In genomic region chr1:31181515-31182343, GRCh38 we compare ENCODE assay signal across 8 cellular contexts. TPM values are rescaled to one million over a fixed set of nuclear protein-coding genes. Genes with fewer than 3 reads are reported as not detected.
DNase-seq lines count a peak whose midpoint lies in the region; ATAC-seq and TF ChIP-seq lines count a peak whose summit lies in the region.

No MANE protein-coding gene starts in this region.

- H3K27ac ChIP-seq in esophagus muscularis mucosa (replicated peaks in 1 of 4), result no peak overlapping the region
- no peak overlapping the region for H3K27ac ChIP-seq in testis

- DNase-seq in GM10248 (ENCODE audit: extremely low spot score) (peak; percentile 73), MV-4-11 (lab: John Stamatoyannopoulos, UW) (peak; percentile 4), esophagus muscularis mucosa (ENCODE audit: extremely low spot score) (no peak), naive B cell (peak; percentile 26), testis (peak; percentile 59)
- peak; percentile 66 for DNase-seq in activated CD8-positive, alpha-beta T cell treated with anti-CD3 and anti-CD28 coated beads for 36 hours

- H3K27me3 ChIP-seq in esophagus muscularis mucosa (peaks cover 0 to 56% (median 8%) of the 10 kb centered on the region in 4 donors), testis (no peaks in the 10 kb centered on the region)

- peak overlapping the region; percentile 5 to 21 (median 16) for H3K4me3 ChIP-seq in esophagus muscularis mucosa
- peak overlapping the region; percentile 32 to 38 for H3K4me3 ChIP-seq in testis

- H3K4me1 Mint-ChIP-seq in activated CD8-positive, alpha-beta T cell treated with anti-CD3 and anti-CD28 coated beads for 36 hours (ENCODE audit: low read depth), result peaks cover 7% of the 10 kb centered on the region
- peaks cover 8 to 12% (median 10%) of the 10 kb centered on the region in 3 donors for H3K4me1 Mint-ChIP-seq in naive B cell

- H3K27me3 Mint-ChIP-seq in activated CD8-positive, alpha-beta T cell treated with anti-CD3 and anti-CD28 coated beads for 36 hours, result peaks cover 26% of the 10 kb centered on the region
- peaks cover 30 to 59% (median 47%) of the 10 kb centered on the region in 3 donors for H3K27me3 Mint-ChIP-seq in naive B cell

- intact Hi-C loops in activated CD8-positive, alpha-beta T cell treated with anti-CD3 and anti-CD28 coated beads for 36 hours (cut with micrococcal nuclease), result loop anchor here (5.0 to 10.0 kb wide), 2 partner anchors 243 to 366 kb away; no protein-coding TSS in a partner anchor
- intact Hi-C loops in esophagus muscularis mucosa (cut with DNase I), result no loop called here
- intact Hi-C loops in testis (cut with DNase I; ENCODE audit: low total_unique reads), result loop anchor here (10.0 kb wide), 1 partner anchor 243 kb away; no protein-coding TSS in a partner anchor

- H3K36me3 Mint-ChIP-seq in activated CD8-positive, alpha-beta T cell treated with anti-CD3 and anti-CD28 coated beads for 36 hours (ENCODE audit: low read depth), result no peaks in the 10 kb centered on the region
- H3K36me3 Mint-ChIP-seq in naive B cell, result no peaks in the 10 kb centered on the region

- no peak overlapping the region for H3K27ac Mint-ChIP-seq in activated CD8-positive, alpha-beta T cell treated with anti-CD3 and anti-CD28 coated beads for 36 hours
- H3K27ac Mint-ChIP-seq in naive B cell, result peak overlapping the region in 1 of 6 donors; percentile 44

- no peaks in the 10 kb centered on the region for H3K9me3 ChIP-seq in esophagus muscularis mucosa
- no peaks in the 10 kb centered on the region for H3K9me3 ChIP-seq in testis

- no peak for TF ChIP-seq EP300 in esophagus muscularis mucosa (IDR thresholded peaks at IDR 0.05)

- H3K4me1 ChIP-seq in esophagus muscularis mucosa, result peaks cover 11 to 19% (median 16%) of the 10 kb centered on the region in 4 donors
- peaks cover 12% of the 10 kb centered on the region for H3K4me1 ChIP-seq in testis

- 23% methylated on average over 28 of the region's 52 CpGs for WGBS in esophagus muscularis mucosa
- 0 to 8% methylated on average over 38 to 51 of the region's 52 CpGs for WGBS in testis, 2 donors

- ATAC-seq in activated CD8-positive, alpha-beta T cell treated with anti-CD3 and anti-CD28 coated beads for 36 hours, result peak; percentile 75
- ATAC-seq in naive B cell (ENCODE audit: low read depth in 2 of 2), result peak; percentile 64 to 70
- ATAC-seq in GM21576 (IDR thresholded peaks at IDR 0.05; ENCODE audit: unreplicated experiment), result no peak
- no peak for ATAC-seq in HG03097 (IDR thresholded peaks at IDR 0.05; ENCODE audit: low FRiP score, unreplicated experiment)

- no peaks in the 10 kb centered on the region for H3K9me3 Mint-ChIP-seq in activated CD8-positive, alpha-beta T cell treated with anti-CD3 and anti-CD28 coated beads for 36 hours
- peaks cover 0 to 10% (median 0%) of the 10 kb centered on the region in 7 donors for H3K9me3 Mint-ChIP-seq in naive B cell

- peak; percentile 73 for TF ChIP-seq CTCF in GM10248 (IDR thresholded peaks at IDR 0.05; ENCODE audit: control extremely low read depth, extremely low read depth, low read depth, missing control alignments)
- peak; percentile 85 for TF ChIP-seq CTCF in activated CD8-positive, alpha-beta T cell treated with anti-CD3 and anti-CD28 coated beads for 36 hours (IDR thresholded peaks at IDR 0.05)
- peak; percentile 35 to 67 (median 41) for TF ChIP-seq CTCF in esophagus muscularis mucosa (IDR thresholded peaks at IDR 0.05)
- peak; percentile 73 to 87 (median 75) for TF ChIP-seq CTCF in testis (IDR thresholded peaks at IDR 0.05)

- H3K36me3 ChIP-seq in esophagus muscularis mucosa (no peaks in the 10 kb centered on the region), testis (ENCODE audit: low read depth, missing control alignments) (no peaks in the 10 kb centered on the region)

- POLR2A ChIA-PET in GM10248 (lab: Yijun Ruan, JAX), result interaction anchor here (0.5 kb wide), 1 partner anchor 438 kb away, joined by 3 read pairs; no protein-coding TSS in a partner anchor
- POLR2A ChIA-PET in activated CD8-positive, alpha-beta T cell treated with anti-CD3 and anti-CD28 coated beads for 36 hours (lab: Charles Lee), result no interaction called here

- no peak for TF ChIP-seq POLR2A in esophagus muscularis mucosa (IDR thresholded peaks at IDR 0.05; ENCODE audit: low read depth)
- TF ChIP-seq POLR2A in testis (IDR thresholded peaks at IDR 0.05), result no peak

- no peak overlapping the region for H3K4me3 Mint-ChIP-seq in activated CD8-positive, alpha-beta T cell treated with anti-CD3 and anti-CD28 coated beads for 36 hours
- peak overlapping the region in 5 of 8 donors; percentile 15 to 47 (median 40) for H3K4me3 Mint-ChIP-seq in naive B cell

- CTCF ChIA-PET in GM10248 (lab: Yijun Ruan, JAX), result interaction anchor here (0.7 to 6.1 kb wide), 9 partner anchors 8 to 367 kb away, joined by 3 to 51 read pairs (median 4); no protein-coding TSS in a partner anchor
- CTCF ChIA-PET in activated CD8-positive, alpha-beta T cell treated with anti-CD3 and anti-CD28 coated beads for 36 hours (lab: Charles Lee), result interaction anchor here (0.6 to 1.8 kb wide), 22 partner anchors 8 to 1449 kb away, joined by 3 to 15 read pairs (median 4); no protein-coding TSS in a partner anchor

RNA-seq across cellular contexts. Expression of gene NKAIN1, which starts 58.0 kb away (rescaled TPM):
- not detected for total RNA-seq in activated CD8-positive, alpha-beta T cell treated with anti-CD3 and anti-CD28 coated beads for 36 hours
- total RNA-seq in esophagus muscularis mucosa (not detected), testis (1 to 10 TPM in 1 of 2 donors, under 1 TPM in 1; 0.39 to 1.4 TPM)
- polyA plus RNA-seq in naive B cell (ENCODE audit: low read depth in 6 of 6) (not detected), testis (ENCODE audit: insufficient read depth, low read depth, low replicate concordance) (1.5 TPM)

Comparison
In these comparisons a context has a peak if more than half of its experiments do, and no peak if none do; other contexts are left out.
1. ATAC-seq: peak in activated CD8-positive, alpha-beta T cell treated with anti-CD3 and anti-CD28 coated beads for 36 hours (single experiment) and naive B cell (2 of 2); none in GM21576 (single experiment) and HG03097 (single experiment).
2. Peak in every context shown above with its lines, with median percentiles within 50 percentile points of each other: CTCF ChIP-seq.